ENCODE assay signal across 19 cellular contexts in genomic region chr9:130930804-130931349, GRCh38. TPM values are rescaled to one million over a fixed set of nuclear protein-coding genes. Genes with fewer than 3 reads are reported as not detected.
DNase-seq lines count a peak whose midpoint lies in the region; ATAC-seq and TF ChIP-seq lines count a peak whose summit lies in the region.
"Had no signal": no experiment of that assay in that cellular context is flagged by ENCODE, and none has a peak within 500 bp of the region (broad histone marks: within the 10 kb centered on the region; RNA-seq: fewer than 3 reads in every experiment).

No MANE protein-coding gene starts in this region.

- H3K56ac ChIP-seq in IMR-90 (ENCODE audit: extremely low read depth, insufficient read depth, low read length): no peak overlapping the region

- peaks cover 6% of the 10 kb centered on the region for H3K4me1 Mint-ChIP-seq in MCF 10A (ENCODE audit: insufficient read depth, unreplicated experiment)

- no peaks in the 10 kb centered on the region for H3K79me1 ChIP-seq in IMR-90 (ENCODE audit: low read depth in 1 of 2, low read length in 2 of 2)
- H3K79me1 ChIP-seq in neuronal stem cell (ENCODE audit: low read depth, low read length): no peaks in the 10 kb centered on the region

- H3K4me1 ChIP-seq in BLaER1 treated with 17β-estradiol and CSF1 and Interleukin-3, amounts not matched to agents 10 nM and 100 nM: peaks cover 75 to 100% (median 99%) of the 10 kb centered on the region in 10 experiments
- H3K4me1 ChIP-seq in IMR-90 (ENCODE audit: control insufficient read depth, insufficient read depth, low read length): peaks cover 33% of the 10 kb centered on the region
- peaks cover 6 to 7% of the 10 kb centered on the region in 2 donors for H3K4me1 ChIP-seq in neuronal stem cell (ENCODE audit: control insufficient read depth in 2 of 2, insufficient read depth in 1 of 2, low read depth in 1 of 2, low read length in 2 of 2)

- H3K4me3 Mint-ChIP-seq in MCF 10A (ENCODE audit: unreplicated experiment): no peak overlapping the region
- H3K4me3 Mint-ChIP-seq: CD8-positive, alpha-beta T cell had no signal

- H3K23ac ChIP-seq in IMR-90 (ENCODE audit: low read depth, low read length): no peak overlapping the region
- peak overlapping the region; percentile 96 for H3K23ac ChIP-seq in neuronal stem cell (ENCODE audit: low read depth, low read length, poor library complexity)

- H3K9me3 Mint-ChIP-seq in MCF 10A (ENCODE audit: unreplicated experiment): no peaks in the 10 kb centered on the region
- H3K9me3 Mint-ChIP-seq: CD8-positive, alpha-beta T cell had no signal

- TF ChIP-seq CTCF in IMR-90 (conservative IDR thresholded peaks at IDR 0.05; ENCODE audit: low read depth, low read length): no peak
- TF ChIP-seq CTCF in VCaP (conservative IDR thresholded peaks at IDR 0.05): no peak
- no peak for TF ChIP-seq CTCF in MCF 10A (IDR thresholded peaks at IDR 0.05; ENCODE audit: unreplicated experiment)

- DNase-seq in IMR-90: no peak
- DNase-seq in neuronal stem cell (ENCODE audit: low spot score): no peak
- DNase-seq in SHP77 treated with DMSO at 0.1 percent for 48 hours (lab: John Stamatoyannopoulos, UW): no peak
- DNase-seq in MCF 10A (ENCODE audit: unreplicated experiment): no peak
- DNase-seq: ACHN; CD8-positive, alpha-beta T cell; COR-L47; DMS153; DND-41; GF-D8; GOT3; HCEC 1CT; KBM-7 had no signal

- no peak for ATAC-seq in IMR-90 (ENCODE audit: low read depth)
- no peak for ATAC-seq in GM21529 (IDR thresholded peaks at IDR 0.05; ENCODE audit: unreplicated experiment)
- ATAC-seq: CD8-positive, alpha-beta T cell had no signal

- peak overlapping the region in 6 of 11 experiments; percentile 8 to 44 (median 24); a peak in 5 of 22 replicates for H3K27ac ChIP-seq in BLaER1 treated with 17β-estradiol and CSF1 and Interleukin-3, amounts not matched to agents 10 nM and 100 nM
- H3K27ac ChIP-seq in IMR-90 (ENCODE audit: insufficient read depth, low read length) (no peak overlapping the region), VCaP (peak overlapping the region; percentile 28; the same call in 1 of the 2 replicates), neuronal stem cell (replicated peaks; ENCODE audit: low read length) (no peak overlapping the region)
- H3K27ac ChIP-seq: C4-2B, HL-60 had no signal

- intact Hi-C loops in IMR-90 (cut with micrococcal nuclease) (no loop called here), MCF 10A (cut with micrococcal nuclease) (no loop called here)

- peaks cover 19 to 55% (median 33%) of the 10 kb centered on the region in 11 experiments for H3K27me3 ChIP-seq in BLaER1 treated with 17β-estradiol and CSF1 and Interleukin-3, amounts not matched to agents 10 nM and 100 nM
- no peaks in the 10 kb centered on the region for H3K27me3 ChIP-seq in IMR-90 (ENCODE audit: control insufficient read depth, insufficient read depth, low read length)
- H3K27me3 ChIP-seq in neuronal stem cell (ENCODE audit: control insufficient read depth in 3 of 3, insufficient read depth in 3 of 3, low read depth in 1 of 3, low read length in 3 of 3): peaks cover 0 to 60% (median 0%) of the 10 kb centered on the region in 3 experiments

- no peak overlapping the region for H3K27ac Mint-ChIP-seq in MCF 10A (ENCODE audit: low read depth, unreplicated experiment)
- H3K27ac Mint-ChIP-seq: CD8-positive, alpha-beta T cell had no signal

- H2AK9ac ChIP-seq in IMR-90 (replicated peaks; ENCODE audit: low read depth, low read length, poor library complexity): peak overlapping the region; percentile 69

- H3K9me3 ChIP-seq in BLaER1 treated with 17β-estradiol and CSF1 and Interleukin-3, amounts not matched to agents 10 nM and 100 nM (replicated peaks in 1 of 11): no peaks in the 10 kb centered on the region
- H3K9me3 ChIP-seq in IMR-90 (ENCODE audit: control insufficient read depth, insufficient read depth, low read length) (no peaks in the 10 kb centered on the region), neuronal stem cell (replicated peaks in 1 of 2; ENCODE audit: control insufficient read depth in 2 of 2, insufficient read depth in 1 of 2, low read depth in 1 of 2, low read length in 2 of 2) (no peaks in the 10 kb centered on the region)

- H4K91ac ChIP-seq in IMR-90 (ENCODE audit: insufficient read depth, low read depth, low read length): peak overlapping the region; percentile 15; the same call in 1 of the 2 replicates
- H4K91ac ChIP-seq in neuronal stem cell (ENCODE audit: low read depth, low read length, poor library complexity): no peak overlapping the region

- peak overlapping the region; percentile 67 to 100 (median 89) for H3K4me2 ChIP-seq in BLaER1 treated with 17β-estradiol and CSF1 and Interleukin-3, amounts not matched to agents 10 nM and 100 nM
- H3K4me2 ChIP-seq in IMR-90 (ENCODE audit: low read depth, low read length) (no peak overlapping the region), neuronal stem cell (ENCODE audit: insufficient read depth, low read length, poor library complexity, severe bottlenecking) (no peak overlapping the region)

- no peak overlapping the region for H3K4me3 ChIP-seq in BLaER1 treated with 17β-estradiol and CSF1 and Interleukin-3, amounts not matched to agents 10 nM and 100 nM
- H3K4me3 ChIP-seq in IMR-90 (ENCODE audit: insufficient read depth, low read depth, low read length): no peak overlapping the region
- no peak overlapping the region for H3K4me3 ChIP-seq in neuronal stem cell (ENCODE audit: low read length in 2 of 2)

- no peaks in the 10 kb centered on the region for H3K36me3 Mint-ChIP-seq in MCF 10A (ENCODE audit: insufficient read depth, unreplicated experiment)
- H3K36me3 Mint-ChIP-seq: CD8-positive, alpha-beta T cell had no signal

- WGBS in IMR-90 (ENCODE audit: extremely low coverage in 2 of 2, insufficient read length in 1 of 2), 2 experiments: 100% methylated on average over 2 of the region's 15 CpGs; no CpG with 5 or more reads in 1 of the 2 experiments
- no CpG with 5 or more reads among the region's 15 CpGs for WGBS in neuronal stem cell (ENCODE audit: extremely low coverage in 2 of 2, insufficient read length in 2 of 2, insufficient replicate concordance in 1 of 2), 2 donors

- in situ Hi-C loops in IMR-90 (cut with MboI; ENCODE audit: low sequenced_read_pairs): no loop called here

- H3K27me3 Mint-ChIP-seq in MCF 10A (ENCODE audit: insufficient read depth, unreplicated experiment): no peaks in the 10 kb centered on the region

- H3K4ac ChIP-seq in IMR-90 (ENCODE audit: low read depth, low read length) (no peak overlapping the region), neuronal stem cell (ENCODE audit: low read length) (no peak overlapping the region)

- no peaks in the 10 kb centered on the region for H3K36me3 ChIP-seq in BLaER1 treated with 17β-estradiol and CSF1 and Interleukin-3, amounts not matched to agents 10 nM and 100 nM
- H3K36me3 ChIP-seq in IMR-90 (ENCODE audit: control insufficient read depth, insufficient read depth, low read length): no peaks in the 10 kb centered on the region
- no peaks in the 10 kb centered on the region for H3K36me3 ChIP-seq in neuronal stem cell (replicated peaks in 1 of 2; ENCODE audit: control insufficient read depth in 2 of 2, insufficient read depth in 2 of 2, low read length in 2 of 2)

- H3K9me1 ChIP-seq in IMR-90 (ENCODE audit: insufficient read depth, low read length): peaks cover 6% of the 10 kb centered on the region; the same call in 1 of the 2 replicates

- H3K14ac ChIP-seq in IMR-90 (replicated peaks; ENCODE audit: low read depth, low read length) (no peak overlapping the region), neuronal stem cell (ENCODE audit: low read length) (peak overlapping the region; percentile 47)

- no TSS peak for BruUV-seq in IMR-90 (replicated peaks; lab: Mats Ljungman, UMichigan)
- BruUV-seq in MCF 10A (replicated peaks; lab: Mats Ljungman, UMichigan): no TSS peak

- H2BK5ac ChIP-seq in IMR-90 (ENCODE audit: low read depth, low read length, poor library complexity, severe bottlenecking) (no peak overlapping the region), neuronal stem cell (ENCODE audit: low read length) (no peak overlapping the region)

- H2BK120ac ChIP-seq in IMR-90 (ENCODE audit: low read depth, low read length) (no peak overlapping the region), neuronal stem cell (ENCODE audit: low read depth, low read length) (no peak overlapping the region)

- dilution Hi-C loops in IMR-90 (cut with HindIII; ENCODE audit: low sequenced_read_pairs, unreplicated experiment): no loop called here

- no peak overlapping the region for H4K8ac ChIP-seq in IMR-90 (ENCODE audit: low read depth in 2 of 2, low read length in 2 of 2)
- no peak overlapping the region for H4K8ac ChIP-seq in neuronal stem cell (ENCODE audit: low read depth, low read length)

- no peak for TF ChIP-seq POLR2A in IMR-90 (IDR thresholded peaks at IDR 0.05; ENCODE audit: low read depth, low read length)

- H2BK20ac ChIP-seq in IMR-90 (ENCODE audit: low read depth, low read length): no peak overlapping the region

- H2AK5ac ChIP-seq in IMR-90 (ENCODE audit: low read depth, low read length) (peak overlapping the region; percentile 50), neuronal stem cell (ENCODE audit: low read depth, low read length) (peak overlapping the region; percentile 7)

- no peak overlapping the region for H2AFZ ChIP-seq in IMR-90 (replicated peaks; ENCODE audit: low read length, poor library complexity)
- H2AFZ ChIP-seq in neuronal stem cell (ENCODE audit: low read length): no peak overlapping the region

- TF ChIP-seq RAD21 in IMR-90 (IDR thresholded peaks at IDR 0.05; ENCODE audit: low read length): no peak

- H2BK12ac ChIP-seq in neuronal stem cell (ENCODE audit: low read length): no peak overlapping the region

- POLR2A ChIA-PET in IMR-90 (lab: Charles Lee; ENCODE audit: unreplicated experiment) (no interaction called here), MCF 10A (lab: Yijun Ruan, JAX) (no interaction called here)

- peak overlapping the region in 7 of 11 experiments; percentile 1 to 21 (median 7); a peak in 5 of 22 replicates for H3K9ac ChIP-seq in BLaER1 treated with 17β-estradiol and CSF1 and Interleukin-3, amounts not matched to agents 10 nM and 100 nM
- H3K9ac ChIP-seq in IMR-90 (ENCODE audit: low read depth, low read length) (no peak overlapping the region), neuronal stem cell (ENCODE audit: low read depth, low read length, poor library complexity) (no peak overlapping the region)

- H4K5ac ChIP-seq in IMR-90 (ENCODE audit: low read depth, low read length): no peak overlapping the region

- H3K18ac ChIP-seq in IMR-90 (ENCODE audit: low read depth, low read length) (no peak overlapping the region), neuronal stem cell (ENCODE audit: low read length) (no peak overlapping the region)

- CTCF ChIA-PET in IMR-90 (lab: Yijun Ruan, JAX): no interaction called here
- CTCF ChIA-PET in MCF 10A (lab: Yijun Ruan, JAX): interaction anchor here (0.6 to 1.7 kb wide), 2 partner anchors 64 to 66 kb away, joined by 3 read pairs; no protein-coding TSS in a partner anchor

- no peak overlapping the region; the same call in 2 of the 3 replicates for H2BK15ac ChIP-seq in IMR-90 (ENCODE audit: low read depth, low read length)
- peak overlapping the region; percentile 33 for H2BK15ac ChIP-seq in neuronal stem cell (ENCODE audit: low read length)

- H4K20me1 ChIP-seq in BLaER1 treated with 17β-estradiol and CSF1 and Interleukin-3, amounts not matched to agents 10 nM and 100 nM: peaks cover 0 to 72% (median 8%) of the 10 kb centered on the region in 11 experiments; a peak in 11 of 22 replicates
- peaks cover 4% of the 10 kb centered on the region; the same call in 1 of the 2 replicates for H4K20me1 ChIP-seq in IMR-90 (ENCODE audit: insufficient read depth, low read length)

RNA-seq across cellular contexts. Expression of gene FIBCD1, which starts 8.2 kb away (rescaled TPM):
- total RNA-seq in IMR-90 (2012; rRNA removed): 1.1 and 2.2 TPM in 2 replicates
- polyA plus RNA-seq in IMR-90 (2012; rRNA removed): 10.1 and 12.2 TPM in 2 replicates
- polyA plus RNA-seq in IMR-90 (2012; cell fraction: cytosol; rRNA removed): 8.8 and 15.2 TPM in 2 replicates
- polyA plus RNA-seq in IMR-90 (2012; cell fraction: nucleus; rRNA removed; ENCODE audit: low replicate concordance): 11.6 and 31.9 TPM in 2 replicates
- polyA plus RNA-seq in neuronal stem cell (2013, experiment 1 of 2): 0.82 TPM
- polyA plus RNA-seq in neuronal stem cell (2013, experiment 2 of 2): 0.89 TPM
- 1.6 and 2.8 TPM in 2 replicates for total RNA-seq in MCF 10A (2022)
- total RNA-seq: CD8-positive, alpha-beta T cell had no signal

RNA-seq across cellular contexts. Expression of gene QRFP, which starts 34.3 kb away (rescaled TPM):
- not detected in 2 replicates for total RNA-seq in IMR-90 (2012; rRNA removed)
- polyA plus RNA-seq in IMR-90 (2012; rRNA removed): not detected in 2 replicates
- not detected in 2 replicates for polyA plus RNA-seq in IMR-90 (2012; cell fraction: cytosol; rRNA removed)
- polyA plus RNA-seq in IMR-90 (2012; cell fraction: nucleus; rRNA removed; ENCODE audit: low replicate concordance): not detected in 2 replicates
- polyA plus RNA-seq in neuronal stem cell (2013, experiment 1 of 2): not detected
- not detected for polyA plus RNA-seq in neuronal stem cell (2013, experiment 2 of 2)
- total RNA-seq in MCF 10A (2022): not detected in 2 replicates
- total RNA-seq: A172; CD8-positive, alpha-beta T cell had no signal

Comparison
In these comparisons a context has a peak if more than half of its experiments do, and no peak if none do; other contexts are left out.
1. H3K27ac ChIP-seq: peak in BLaER1 treated with 17β-estradiol and CSF1 and Interleukin-3, amounts not matched to agents 10 nM and 100 nM (6 of 11) and VCaP (single experiment); none in IMR-90 (single experiment) and neuronal stem cell (single experiment).
2. H3K4me2 ChIP-seq: peak in BLaER1 treated with 17β-estradiol and CSF1 and Interleukin-3, amounts not matched to agents 10 nM and 100 nM (11 of 11); none in IMR-90 (single experiment) and neuronal stem cell (single experiment).
3. H3K9ac ChIP-seq: peak in BLaER1 treated with 17β-estradiol and CSF1 and Interleukin-3, amounts not matched to agents 10 nM and 100 nM (7 of 11); none in IMR-90 (single experiment) and neuronal stem cell (single experiment).